Comparison of ENCODE assay signal across 1 cellular context in genomic region chr13:34640931-34641330, GRCh38.
TF ChIP-seq lines count a peak whose summit lies in the region.

No MANE protein-coding gene starts in this region.

TF ChIP-seq in H1, 55 proteins besides CTCF, POLR2A, EP300 and RAD21 (continued from another document):
- TF ChIP-seq TCF12 (IDR thresholded peaks at IDR 0.05; ENCODE audit: low read depth, low read length) (no peak), CHD2 (IDR thresholded peaks at IDR 0.05; ENCODE audit: low read length) (no peak), CEBPB (IDR thresholded peaks at IDR 0.05; ENCODE audit: low read depth, low read length) (no peak), NRF1 (IDR thresholded peaks at IDR 0.05; ENCODE audit: low read depth, low read length) (no peak), RBBP5 (IDR thresholded peaks at IDR 0.05; ENCODE audit: borderline replicate concordance, low read depth, low read length) (no peak), TEAD4 (IDR thresholded peaks at IDR 0.05; ENCODE audit: low read depth, low read length) (no peak), GABPA (IDR thresholded peaks at IDR 0.05; ENCODE audit: borderline replicate concordance, insufficient read depth, low read length) (no peak), ASH2L (IDR thresholded peaks at IDR 0.05; ENCODE audit: low read length) (no peak), EGR1 (IDR thresholded peaks at IDR 0.05; ENCODE audit: borderline replicate concordance, low read depth, low read length) (no peak), BRCA1 (IDR thresholded peaks at IDR 0.05; ENCODE audit: low read depth, low read length) (no peak), SIN3A (conservative IDR thresholded peaks at IDR 0.05 in 1 of 2, IDR thresholded peaks at IDR 0.05 in 1 of 2; ENCODE audit: low read depth in 1 of 2, low read length in 2 of 2) (no peak)
- TF ChIP-seq, protein P1, sequence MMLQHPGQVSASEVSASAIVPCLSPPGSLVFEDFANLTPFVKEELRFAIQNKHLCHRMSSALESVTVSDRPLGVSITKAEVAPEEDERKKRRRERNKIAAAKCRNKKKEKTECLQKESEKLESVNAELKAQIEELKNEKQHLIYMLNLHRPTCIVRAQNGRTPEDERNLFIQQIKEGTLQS (IDR thresholded peaks at IDR 0.05; ENCODE audit: insufficient read depth, low read depth, low read length) = no peak
TF ChIP-seq in H1: peak in this region for 0.
